In genomic region chr7:128939075-128939860, GRCh38 we compare ENCODE assay signal across 8 cellular contexts.
A peak's percentile ranks its signal among the peaks of the same experiment; 100 is the strongest.
DNase-seq lines count a peak whose midpoint lies in the region; ATAC-seq and TF ChIP-seq lines count a peak whose summit lies in the region.

No MANE protein-coding gene starts in this region.

- H3K27ac ChIP-seq in cingulate gyrus (ENCODE audit: low read depth, low read length), result peak overlapping the region; percentile 10
- peak overlapping the region; percentile 82 for H3K27ac ChIP-seq in neutrophil

- ATAC-seq in HG03196 (IDR thresholded peaks at IDR 0.05; ENCODE audit: unreplicated experiment), result peak; percentile 21
- no peak for ATAC-seq in GM18520 (IDR thresholded peaks at IDR 0.05; ENCODE audit: unreplicated experiment)

- H3K36me3 ChIP-seq in neutrophil, result no peaks in the 10 kb centered on the region

- H3K4me3 ChIP-seq in GM12865 (ENCODE audit: low read depth, low read length) (peak overlapping the region; percentile 83), neutrophil (ENCODE audit: low read depth in 1 of 2, low read length in 1 of 2) (peak overlapping the region; percentile 85 to 90)

- peak; percentile 85 for DNase-seq in GM12865 (ENCODE audit: low read depth)
- no peak for DNase-seq in NCI-H1694 (lab: John Stamatoyannopoulos, UW)
- no peak for DNase-seq in NCI-H2196 treated with DMSO at 0.1 percent for 48 hours (lab: John Stamatoyannopoulos, UW; ENCODE audit: unreplicated experiment)
- no peak for DNase-seq in NCI-H69 (lab: John Stamatoyannopoulos, UW)

- peaks cover 38 to 40% of the 10 kb centered on the region in 2 experiments for H3K4me1 ChIP-seq in neutrophil (ENCODE audit: control insufficient read depth in 1 of 2, insufficient read depth in 1 of 2, low read depth in 1 of 2, low read length in 1 of 2)

- no peaks in the 10 kb centered on the region for H3K9me3 ChIP-seq in neutrophil

- TF ChIP-seq CTCF in GM12865 (IDR thresholded peaks at IDR 0.05; ENCODE audit: insufficient read depth, low read depth, low read length, missing control alignments) (no peak), neutrophil (IDR thresholded peaks at IDR 0.05) (no peak)

- H3K27me3 ChIP-seq in neutrophil, result no peaks in the 10 kb centered on the region
